In the genomic region with DNA sequence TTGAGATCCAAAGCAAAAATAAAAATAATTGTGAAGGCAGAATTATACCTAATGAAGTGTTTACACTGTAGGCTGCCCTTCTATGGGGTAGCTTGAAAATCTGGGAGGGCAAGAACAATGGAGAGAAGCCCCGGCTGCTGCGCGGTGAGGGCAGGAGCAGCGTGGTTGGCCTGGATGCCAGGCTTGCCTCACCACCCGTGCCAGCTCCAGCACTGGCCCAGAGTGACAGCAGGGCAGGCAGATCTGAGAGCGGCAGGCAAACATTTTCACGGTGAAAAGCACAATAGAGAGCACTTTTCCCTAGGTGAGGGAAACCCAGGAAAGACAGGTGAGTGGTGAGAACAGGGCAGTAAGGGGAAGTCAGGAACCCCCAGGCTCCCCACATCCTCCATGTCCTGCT, we compare ENCODE assay signal across 18 cellular contexts. TPM values are rescaled to one million over a fixed set of nuclear protein-coding genes. Genes with fewer than 3 reads are reported as not detected.
DNase-seq lines count a peak whose midpoint lies in the region; ATAC-seq and TF ChIP-seq lines count a peak whose summit lies in the region.
"Had no signal": no experiment of that assay in that cellular context is flagged by ENCODE, and none has a peak within 500 bp of the region (broad histone marks: within the 10 kb centered on the region; RNA-seq: fewer than 3 reads in every experiment).

No MANE protein-coding gene starts in this region.

- no peaks in the 10 kb centered on the region for H3K27me3 ChIP-seq in mesendoderm (ENCODE audit: insufficient read depth, low read length, poor library complexity)
- H3K27me3 ChIP-seq: BLaER1 treated with 17β-estradiol and CSF1 and Interleukin-3, amounts not matched to agents 10 nM and 100 nM had no signal

- H3K79me2 ChIP-seq in mesendoderm (ENCODE audit: control insufficient read depth, insufficient read depth, low read length): no peaks in the 10 kb centered on the region

- no peaks in the 10 kb centered on the region for H3K36me3 ChIP-seq in mesendoderm (ENCODE audit: control insufficient read depth, insufficient read depth, low read length)
- H3K36me3 ChIP-seq: BLaER1 treated with 17β-estradiol and CSF1 and Interleukin-3, amounts not matched to agents 10 nM and 100 nM had no signal

- no peak for TF ChIP-seq CTCF in natural killer cell (IDR thresholded peaks at IDR 0.05)

- H2BK15ac ChIP-seq in mesendoderm (replicated peaks; ENCODE audit: low read depth): no peak overlapping the region

- H4K5ac ChIP-seq in mesendoderm (ENCODE audit: low read length): no peak overlapping the region

- no peak overlapping the region for H3K4ac ChIP-seq in mesendoderm (ENCODE audit: low read depth, low read length)

- peak; percentile 4 for DNase-seq in NCI-H774 (lab: John Stamatoyannopoulos, UW)
- DNase-seq in cerebellum (ENCODE audit: low spot score): peak; percentile 76
- no peak for DNase-seq in mesendoderm
- no peak for DNase-seq in stimulated activated effector memory CD8-positive, alpha-beta T cell treated with anti-CD3 and anti-CD28 coated beads, Interleukin-12 subunit alpha, Interleukin-12 subunit beta, amount 100 ng/mL, for 72 hours (ENCODE audit: low spot score in 2 of 2)
- DNase-seq in natural killer cell: no peak
- DNase-seq: ACHN; Calu3; CD4-positive, alpha-beta T cell; DMS 273 treated with DMSO at 0.1 percent for 48 hours; GOT3; H9 had no signal

- no peak overlapping the region for H3K9ac ChIP-seq in mesendoderm (ENCODE audit: low read length)
- H3K9ac ChIP-seq: BLaER1 treated with 17β-estradiol and CSF1 and Interleukin-3, amounts not matched to agents 10 nM and 100 nM had no signal

- no peak overlapping the region for H3K18ac ChIP-seq in mesendoderm (ENCODE audit: low read length)

- peaks cover 13 to 18% of the 10 kb centered on the region in 2 donors for H3K27me3 Mint-ChIP-seq in natural killer cell (ENCODE audit: low read depth in 2 of 2)

- H2BK5ac ChIP-seq in mesendoderm (ENCODE audit: low read length): peak overlapping the region; percentile 9

- H3K27ac Mint-ChIP-seq in stimulated activated effector memory CD8-positive, alpha-beta T cell treated with anti-CD3 and anti-CD28 coated beads, Interleukin-12 subunit alpha, Interleukin-12 subunit beta, amount 100 ng/mL, for 72 hours: peak overlapping the region; percentile 15
- H3K27ac Mint-ChIP-seq in natural killer cell: no peak overlapping the region
- H3K27ac Mint-ChIP-seq: CD4-positive, alpha-beta T cell; H9 had no signal

- H3K23ac ChIP-seq in mesendoderm (ENCODE audit: low read length): no peak overlapping the region

- no peaks in the 10 kb centered on the region for H3K9me3 Mint-ChIP-seq in stimulated activated effector memory CD8-positive, alpha-beta T cell treated with anti-CD3 and anti-CD28 coated beads, Interleukin-12 subunit alpha, Interleukin-12 subunit beta, amount 100 ng/mL, for 72 hours
- no peaks in the 10 kb centered on the region for H3K9me3 Mint-ChIP-seq in natural killer cell
- H3K9me3 Mint-ChIP-seq: CD4-positive, alpha-beta T cell; H9 had no signal

- ATAC-seq in stimulated activated effector memory CD8-positive, alpha-beta T cell treated with anti-CD3 and anti-CD28 coated beads, Interleukin-12 subunit alpha, Interleukin-12 subunit beta, amount 100 ng/mL, for 72 hours: no peak
- ATAC-seq in natural killer cell (no peak), HG03025 (IDR thresholded peaks at IDR 0.05; ENCODE audit: low FRiP score, unreplicated experiment) (no peak), GM19455 (IDR thresholded peaks at IDR 0.05; ENCODE audit: unreplicated experiment) (no peak)
- ATAC-seq: GM12878 had no signal

- no peak overlapping the region for H3K27ac ChIP-seq in mesendoderm (ENCODE audit: low read depth, low read length)
- H3K27ac ChIP-seq: BLaER1 treated with 17β-estradiol and CSF1 and Interleukin-3, amounts not matched to agents 10 nM and 100 nM; HL-60 had no signal

- H2AK5ac ChIP-seq in mesendoderm (ENCODE audit: low read length): no peak overlapping the region

- no CpG with 5 or more reads among the region's 7 CpGs for WGBS in mesendoderm (ENCODE audit: extremely low coverage, insufficient coverage, low lambda C conversion rate)

- no peak overlapping the region for H3K56ac ChIP-seq in mesendoderm (ENCODE audit: low read length)

- no peak overlapping the region for H3K4me2 ChIP-seq in mesendoderm (ENCODE audit: low read length)
- H3K4me2 ChIP-seq: BLaER1 treated with 17β-estradiol and CSF1 and Interleukin-3, amounts not matched to agents 10 nM and 100 nM had no signal

- H3K79me1 ChIP-seq in mesendoderm (ENCODE audit: low read length): no peaks in the 10 kb centered on the region

- no peaks in the 10 kb centered on the region for H3K4me1 Mint-ChIP-seq in stimulated activated effector memory CD8-positive, alpha-beta T cell treated with anti-CD3 and anti-CD28 coated beads, Interleukin-12 subunit alpha, Interleukin-12 subunit beta, amount 100 ng/mL, for 72 hours
- H3K4me1 Mint-ChIP-seq in natural killer cell: no peaks in the 10 kb centered on the region

- peaks cover 10% of the 10 kb centered on the region for H3K4me1 ChIP-seq in mesendoderm (ENCODE audit: control insufficient read depth, low read depth, low read length)
- H3K4me1 ChIP-seq: BLaER1 treated with 17β-estradiol and CSF1 and Interleukin-3, amounts not matched to agents 10 nM and 100 nM had no signal

- no peak overlapping the region for H2BK120ac ChIP-seq in mesendoderm (ENCODE audit: low read depth, low read length)

- intact Hi-C loops in natural killer cell (cut with micrococcal nuclease): no loop called here

- no peaks in the 10 kb centered on the region for H3K36me3 Mint-ChIP-seq in stimulated activated effector memory CD8-positive, alpha-beta T cell treated with anti-CD3 and anti-CD28 coated beads, Interleukin-12 subunit alpha, Interleukin-12 subunit beta, amount 100 ng/mL, for 72 hours
- no peaks in the 10 kb centered on the region for H3K36me3 Mint-ChIP-seq in natural killer cell

- no peak overlapping the region for H4K8ac ChIP-seq in mesendoderm (ENCODE audit: low read depth, low read length)

- H3K4me3 ChIP-seq in mesendoderm (ENCODE audit: low read length): no peak overlapping the region
- H3K4me3 ChIP-seq: BLaER1 treated with 17β-estradiol and CSF1 and Interleukin-3, amounts not matched to agents 10 nM and 100 nM; GM12878 had no signal

- no peak overlapping the region for H3K4me3 Mint-ChIP-seq in stimulated activated effector memory CD8-positive, alpha-beta T cell treated with anti-CD3 and anti-CD28 coated beads, Interleukin-12 subunit alpha, Interleukin-12 subunit beta, amount 100 ng/mL, for 72 hours
- no peak overlapping the region for H3K4me3 Mint-ChIP-seq in natural killer cell
- H3K4me3 Mint-ChIP-seq: CD4-positive, alpha-beta T cell; H9 had no signal

RNA-seq across cellular contexts. Expression of gene PROK1, which starts 1.4 kb away (rescaled TPM):
- total RNA-seq in cerebellum (not detected), natural killer cell (not detected)
- 1.0 TPM for polyA plus RNA-seq in mesendoderm (2013, experiment 1 of 2)
- polyA plus RNA-seq in mesendoderm (2013, experiment 2 of 2): 0.95 TPM
- total RNA-seq: A172; Calu3; CD4-positive, alpha-beta T cell; Daoy; GM12878; H9 had no signal
- polyA plus RNA-seq: GM12878 had no signal

RNA-seq across cellular contexts. Expression of gene LAMTOR5, which starts 44.8 kb away (rescaled TPM):
- 29.3 TPM for total RNA-seq in cerebellum
- 171 TPM for polyA plus RNA-seq in mesendoderm (2013, experiment 1 of 2)
- 171 TPM for polyA plus RNA-seq in mesendoderm (2013, experiment 2 of 2)
- 100 to 1,000 TPM in 1 of 3 donors, 10 to 100 TPM in 2; 86.1 to 102 (median 90.4) TPM for total RNA-seq in natural killer cell

Comparison
In these comparisons a context has a peak if more than half of its experiments do, and no peak if none do; other contexts are left out.
1. DNase-seq: peak in NCI-H774 (single experiment) and cerebellum (single experiment); none in mesendoderm (single experiment), stimulated activated effector memory CD8-positive, alpha-beta T cell treated with anti-CD3 and anti-CD28 coated beads, Interleukin-12 subunit alpha, Interleukin-12 subunit beta, amount 100 ng/mL, for 72 hours (0 of 2) and natural killer cell (single experiment).